ENCODE assay signal across 1 cellular context in genomic region chr6:113858605-113859348, GRCh38.
TF ChIP-seq lines count a peak whose summit lies in the region.

No MANE protein-coding gene starts in this region.

TF ChIP-seq in HepG2, 621 proteins besides CTCF, POLR2A, EP300 and RAD21 (continued from another document and continues in another):
- no peak for TF ChIP-seq CSRNP2 (CRISPR knock-in tag; conservative IDR thresholded peaks at IDR 0.05; ENCODE audit: low read depth)
- no peak for TF ChIP-seq MATR3 (CRISPR knock-in tag; IDR thresholded peaks at IDR 0.05)
- 0 out of 2 replicates have a peak, but pooled peaks have one; percentile 57 for TF ChIP-seq CENPT (CRISPR knock-in tag; IDR thresholded peaks at IDR 0.05; ENCODE audit: low read depth)
- TF ChIP-seq ZNF777 (CRISPR knock-in tag; IDR thresholded peaks at IDR 0.05), result no peak
- no peak for TF ChIP-seq NCOR1 (IDR thresholded peaks at IDR 0.05; ENCODE audit: borderline replicate concordance, low read length)
- no peak for TF ChIP-seq FOXK2 (IDR thresholded peaks at IDR 0.05)
- TF ChIP-seq NFE2L1 (CRISPR knock-in tag; IDR thresholded peaks at IDR 0.05; ENCODE audit: borderline replicate concordance), result no peak
- TF ChIP-seq ZNF883 (CRISPR knock-in tag; IDR thresholded peaks at IDR 0.05; ENCODE audit: not compliant biosample characterization), result peak; percentile 19
- peak; percentile 19; the same call in 1 of the 2 replicates for TF ChIP-seq SIX1 (CRISPR knock-in tag; IDR thresholded peaks at IDR 0.05; ENCODE audit: borderline replicate concordance)
- peak; percentile 92; the same call in 1 of the 2 replicates for TF ChIP-seq RELA (CRISPR knock-in tag; IDR thresholded peaks at IDR 0.05)
- peak; percentile 54; the same call in 1 of the 2 replicates for TF ChIP-seq ZNF367 (CRISPR knock-in tag; IDR thresholded peaks at IDR 0.05; ENCODE audit: borderline replicate concordance)
- no peak for TF ChIP-seq MLX (CRISPR knock-in tag; IDR thresholded peaks at IDR 0.05)
- TF ChIP-seq, protein P1, sequence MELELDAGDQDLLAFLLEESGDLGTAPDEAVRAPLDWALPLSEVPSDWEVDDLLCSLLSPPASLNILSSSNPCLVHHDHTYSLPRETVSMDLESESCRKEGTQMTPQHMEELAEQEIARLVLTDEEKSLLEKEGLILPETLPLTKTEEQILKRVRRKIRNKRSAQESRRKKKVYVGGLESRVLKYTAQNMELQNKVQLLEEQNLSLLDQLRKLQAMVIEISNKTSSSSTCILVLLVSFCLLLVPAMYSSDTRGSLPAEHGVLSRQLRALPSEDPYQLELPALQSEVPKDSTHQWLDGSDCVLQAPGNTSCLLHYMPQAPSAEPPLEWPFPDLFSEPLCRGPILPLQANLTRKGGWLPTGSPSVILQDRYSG (CRISPR knock-in tag; IDR thresholded peaks at IDR 0.05), result 0 out of 2 replicates have a peak, but pooled peaks have one; percentile 65
- TF ChIP-seq MED13 (CRISPR knock-in tag; IDR thresholded peaks at IDR 0.05), result 0 out of 2 replicates have a peak, but pooled peaks have one; percentile 73
- TF ChIP-seq MIXL1 (CRISPR knock-in tag; IDR thresholded peaks at IDR 0.05), result peak; percentile 39; the same call in 1 of the 2 replicates
- TF ChIP-seq ZNF292 (CRISPR knock-in tag; IDR thresholded peaks at IDR 0.05; ENCODE audit: borderline replicate concordance, low read depth), result peak; percentile 39; the same call in 1 of the 2 replicates
- TF ChIP-seq FOSL2 (CRISPR knock-in tag; IDR thresholded peaks at IDR 0.05), result peak; percentile 12; the same call in 1 of the 2 replicates
- TF ChIP-seq, protein P2, sequence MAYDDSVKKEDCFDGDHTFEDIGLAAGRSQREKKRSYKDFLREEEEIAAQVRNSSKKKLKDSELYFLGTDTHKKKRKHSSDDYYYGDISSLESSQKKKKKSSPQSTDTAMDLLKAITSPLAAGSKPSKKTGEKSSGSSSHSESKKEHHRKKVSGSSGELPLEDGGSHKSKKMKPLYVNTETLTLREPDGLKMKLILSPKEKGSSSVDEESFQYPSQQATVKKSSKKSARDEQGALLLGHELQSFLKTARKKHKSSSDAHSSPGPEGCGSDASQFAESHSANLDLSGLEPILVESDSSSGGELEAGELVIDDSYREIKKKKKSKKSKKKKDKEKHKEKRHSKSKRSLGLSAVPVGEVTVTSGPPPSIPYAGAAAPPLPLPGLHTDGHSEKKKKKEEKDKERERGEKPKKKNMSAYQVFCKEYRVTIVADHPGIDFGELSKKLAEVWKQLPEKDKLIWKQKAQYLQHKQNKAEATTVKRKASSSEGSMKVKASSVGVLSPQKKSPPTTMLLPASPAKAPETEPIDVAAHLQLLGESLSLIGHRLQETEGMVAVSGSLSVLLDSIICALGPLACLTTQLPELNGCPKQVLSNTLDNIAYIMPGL (CRISPR knock-in tag; IDR thresholded peaks at IDR 0.05; ENCODE audit: borderline replicate concordance in 1 of 2, low read depth in 1 of 2), result peak; percentile 85 to 86
- TF ChIP-seq SNAPC2 (CRISPR knock-in tag; IDR thresholded peaks at IDR 0.05), result no peak
- TF ChIP-seq IRF2 (CRISPR knock-in tag; IDR thresholded peaks at IDR 0.05), result peak; percentile 48; the same call in 1 of the 2 replicates
- TF ChIP-seq AHDC1 (CRISPR knock-in tag; IDR thresholded peaks at IDR 0.05; ENCODE audit: borderline replicate concordance), result 0 out of 2 replicates have a peak, but pooled peaks have one; percentile 30
- peak; percentile 86 for TF ChIP-seq HOXA3 (CRISPR knock-in tag; IDR thresholded peaks at IDR 0.05)
- peak; percentile 67; the same call in 1 of the 2 replicates for TF ChIP-seq THAP7 (CRISPR knock-in tag; IDR thresholded peaks at IDR 0.05)
- TF ChIP-seq ZNF772 (CRISPR knock-in tag; IDR thresholded peaks at IDR 0.05), result no peak; the same call in 1 of the 2 replicates
- no peak for TF ChIP-seq REXO4 (CRISPR knock-in tag; IDR thresholded peaks at IDR 0.05; ENCODE audit: borderline replicate concordance)
- no peak for TF ChIP-seq SCMH1 (CRISPR knock-in tag; IDR thresholded peaks at IDR 0.05; ENCODE audit: borderline replicate concordance)
- TF ChIP-seq, protein P3, sequence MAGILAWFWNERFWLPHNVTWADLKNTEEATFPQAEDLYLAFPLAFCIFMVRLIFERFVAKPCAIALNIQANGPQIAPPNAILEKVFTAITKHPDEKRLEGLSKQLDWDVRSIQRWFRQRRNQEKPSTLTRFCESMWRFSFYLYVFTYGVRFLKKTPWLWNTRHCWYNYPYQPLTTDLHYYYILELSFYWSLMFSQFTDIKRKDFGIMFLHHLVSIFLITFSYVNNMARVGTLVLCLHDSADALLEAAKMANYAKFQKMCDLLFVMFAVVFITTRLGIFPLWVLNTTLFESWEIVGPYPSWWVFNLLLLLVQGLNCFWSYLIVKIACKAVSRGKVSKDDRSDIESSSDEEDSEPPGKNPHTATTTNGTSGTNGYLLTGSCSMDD (CRISPR knock-in tag; IDR thresholded peaks at IDR 0.05), result peak; percentile 38; the same call in 1 of the 2 replicates
- TF ChIP-seq ZNF501 (CRISPR knock-in tag; IDR thresholded peaks at IDR 0.05), result 0 out of 2 replicates have a peak, but pooled peaks have one; percentile 43
- TF ChIP-seq ZNF550 (CRISPR knock-in tag; IDR thresholded peaks at IDR 0.05; ENCODE audit: borderline replicate concordance), result no peak
- no peak for TF ChIP-seq ZNF570 (CRISPR knock-in tag; IDR thresholded peaks at IDR 0.05; ENCODE audit: borderline replicate concordance)
- peak; percentile 59; the same call in 1 of the 2 replicates for TF ChIP-seq NFIC (IDR thresholded peaks at IDR 0.05; ENCODE audit: low read length)
- no peak for TF ChIP-seq KLF13 (CRISPR knock-in tag; IDR thresholded peaks at IDR 0.05)
- TF ChIP-seq ZFAT (CRISPR knock-in tag; conservative IDR thresholded peaks at IDR 0.05), result 0 out of 2 replicates have a peak, but pooled peaks have one; percentile 57
- no peak for TF ChIP-seq SATB2 (CRISPR knock-in tag; IDR thresholded peaks at IDR 0.05)
- peak; percentile 92 for TF ChIP-seq POLR2G (IDR thresholded peaks at IDR 0.05; ENCODE audit: low read depth, low read length)
- TF ChIP-seq, protein P4, sequence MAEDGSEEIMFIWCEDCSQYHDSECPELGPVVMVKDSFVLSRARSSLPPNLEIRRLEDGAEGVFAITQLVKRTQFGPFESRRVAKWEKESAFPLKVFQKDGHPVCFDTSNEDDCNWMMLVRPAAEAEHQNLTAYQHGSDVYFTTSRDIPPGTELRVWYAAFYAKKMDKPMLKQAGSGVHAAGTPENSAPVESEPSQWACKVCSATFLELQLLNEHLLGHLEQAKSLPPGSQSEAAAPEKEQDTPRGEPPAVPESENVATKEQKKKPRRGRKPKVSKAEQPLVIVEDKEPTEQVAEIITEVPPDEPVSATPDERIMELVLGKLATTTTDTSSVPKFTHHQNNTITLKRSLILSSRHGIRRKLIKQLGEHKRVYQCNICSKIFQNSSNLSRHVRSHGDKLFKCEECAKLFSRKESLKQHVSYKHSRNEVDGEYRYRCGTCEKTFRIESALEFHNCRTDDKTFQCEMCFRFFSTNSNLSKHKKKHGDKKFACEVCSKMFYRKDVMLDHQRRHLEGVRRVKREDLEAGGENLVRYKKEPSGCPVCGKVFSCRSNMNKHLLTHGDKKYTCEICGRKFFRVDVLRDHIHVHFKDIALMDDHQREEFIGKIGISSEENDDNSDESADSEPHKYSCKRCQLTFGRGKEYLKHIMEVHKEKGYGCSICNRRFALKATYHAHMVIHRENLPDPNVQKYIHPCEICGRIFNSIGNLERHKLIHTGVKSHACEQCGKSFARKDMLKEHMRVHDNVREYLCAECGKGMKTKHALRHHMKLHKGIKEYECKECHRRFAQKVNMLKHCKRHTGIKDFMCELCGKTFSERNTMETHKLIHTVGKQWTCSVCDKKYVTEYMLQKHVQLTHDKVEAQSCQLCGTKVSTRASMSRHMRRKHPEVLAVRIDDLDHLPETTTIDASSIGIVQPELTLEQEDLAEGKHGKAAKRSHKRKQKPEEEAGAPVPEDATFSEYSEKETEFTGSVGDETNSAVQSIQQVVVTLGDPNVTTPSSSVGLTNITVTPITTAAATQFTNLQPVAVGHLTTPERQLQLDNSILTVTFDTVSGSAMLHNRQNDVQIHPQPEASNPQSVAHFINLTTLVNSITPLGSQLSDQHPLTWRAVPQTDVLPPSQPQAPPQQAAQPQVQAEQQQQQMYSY (CRISPR knock-in tag; IDR thresholded peaks at IDR 0.05), result peak; percentile 50; the same call in 1 of the 2 replicates
- TF ChIP-seq RBAK (CRISPR knock-in tag; IDR thresholded peaks at IDR 0.05), result no peak
- TF ChIP-seq RBFOX2 (IDR thresholded peaks at IDR 0.05; ENCODE audit: low read depth, low read length), result peak; percentile 92
- peak; percentile 22; the same call in 1 of the 2 replicates for TF ChIP-seq ZNF343 (CRISPR knock-in tag; IDR thresholded peaks at IDR 0.05)
- TF ChIP-seq, protein P5, sequence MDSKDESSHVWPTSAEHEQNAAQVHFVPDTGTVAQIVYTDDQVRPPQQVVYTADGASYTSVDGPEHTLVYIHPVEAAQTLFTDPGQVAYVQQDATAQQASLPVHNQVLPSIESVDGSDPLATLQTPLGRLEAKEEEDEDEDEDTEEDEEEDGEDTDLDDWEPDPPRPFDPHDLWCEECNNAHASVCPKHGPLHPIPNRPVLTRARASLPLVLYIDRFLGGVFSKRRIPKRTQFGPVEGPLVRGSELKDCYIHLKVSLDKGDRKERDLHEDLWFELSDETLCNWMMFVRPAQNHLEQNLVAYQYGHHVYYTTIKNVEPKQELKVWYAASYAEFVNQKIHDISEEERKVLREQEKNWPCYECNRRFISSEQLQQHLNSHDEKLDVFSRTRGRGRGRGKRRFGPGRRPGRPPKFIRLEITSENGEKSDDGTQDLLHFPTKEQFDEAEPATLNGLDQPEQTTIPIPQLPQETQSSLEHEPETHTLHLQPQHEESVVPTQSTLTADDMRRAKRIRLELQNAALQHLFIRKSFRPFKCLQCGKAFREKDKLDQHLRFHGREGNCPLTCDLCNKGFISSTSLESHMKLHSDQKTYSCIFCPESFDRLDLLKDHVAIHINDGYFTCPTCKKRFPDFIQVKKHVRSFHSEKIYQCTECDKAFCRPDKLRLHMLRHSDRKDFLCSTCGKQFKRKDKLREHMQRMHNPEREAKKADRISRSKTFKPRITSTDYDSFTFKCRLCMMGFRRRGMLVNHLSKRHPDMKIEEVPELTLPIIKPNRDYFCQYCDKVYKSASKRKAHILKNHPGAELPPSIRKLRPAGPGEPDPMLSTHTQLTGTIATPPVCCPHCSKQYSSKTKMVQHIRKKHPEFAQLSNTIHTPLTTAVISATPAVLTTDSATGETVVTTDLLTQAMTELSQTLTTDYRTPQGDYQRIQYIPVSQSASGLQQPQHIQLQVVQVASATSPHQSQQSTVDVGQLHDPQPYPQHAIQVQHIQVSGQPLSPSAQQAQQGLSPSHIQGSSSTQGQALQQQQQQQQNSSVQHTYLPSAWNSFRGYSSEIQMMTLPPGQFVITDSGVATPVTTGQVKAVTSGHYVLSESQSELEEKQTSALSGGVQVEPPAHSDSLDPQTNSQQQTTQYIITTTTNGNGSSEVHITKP (CRISPR knock-in tag; IDR thresholded peaks at IDR 0.05; ENCODE audit: low read depth), result peak; percentile 98
- 0 out of 2 replicates have a peak, but pooled peaks have one; percentile 20 for TF ChIP-seq SALL2 (CRISPR knock-in tag; IDR thresholded peaks at IDR 0.05)
